ENCODE assay signal across 16 cellular contexts in genomic region chr12:31523306-31523705, GRCh38.
"Had no signal": no experiment of that assay in that cellular context is flagged by ENCODE, and none has a peak within 500 bp of the region (broad histone marks: within the 10 kb centered on the region; RNA-seq: fewer than 3 reads in every experiment).

No MANE protein-coding gene starts in this region.

- H3K4me3 ChIP-seq: dorsolateral prefrontal cortex, heart left ventricle, lung, pancreas, smooth muscle cell had no signal

- ATAC-seq: heart left ventricle; left colon; left ventricle myocardium superior; naive thymus-derived CD4-positive, alpha-beta T cell; pancreas; right cardiac atrium had no signal

- H3K4me2 ChIP-seq: smooth muscle cell had no signal

- H3K9me3 ChIP-seq: heart left ventricle, pancreas had no signal

- H3K27me3 ChIP-seq: dorsolateral prefrontal cortex, heart left ventricle, pancreas had no signal

- H3K27ac Mint-ChIP-seq: naive thymus-derived CD4-positive, alpha-beta T cell; progenitor cell of endocrine pancreas had no signal

- H3K36me3 Mint-ChIP-seq: naive thymus-derived CD4-positive, alpha-beta T cell had no signal

- H3K9me3 Mint-ChIP-seq: naive thymus-derived CD4-positive, alpha-beta T cell had no signal

- H3K4me3 Mint-ChIP-seq: naive thymus-derived CD4-positive, alpha-beta T cell had no signal

- H3K36me3 ChIP-seq: heart left ventricle, pancreas had no signal

- DNase-seq: cortex of kidney; dorsolateral prefrontal cortex; effector CD8-positive, alpha-beta T cell; heart left ventricle; hippocampal formation; left colon; left ventricle myocardium superior; naive thymus-derived CD4-positive, alpha-beta T cell; occipital lobe; pancreas; right cardiac atrium; stimulated activated CD4-positive, alpha-beta T cell treated with anti-CD3 and anti-CD28 coated beads, Interleukin-2, amount 100 ng/mL, for 48 hours; stimulated activated naive CD4-positive, alpha-beta T cell treated with Interleukin-2 at 50 U/mL for 16 hours had no signal

- H3K27ac ChIP-seq: dorsolateral prefrontal cortex, heart left ventricle, pancreas had no signal

- H3K27me3 Mint-ChIP-seq: progenitor cell of endocrine pancreas had no signal
